In genomic region chr11:60946601-60947265, GRCh38 we compare ENCODE assay signal across 15 cellular contexts. TPM values are rescaled to one million over a fixed set of nuclear protein-coding genes. Genes with fewer than 3 reads are reported as not detected.
"Had no signal": no experiment of that assay in that cellular context is flagged by ENCODE, and none has a peak within 500 bp of the region (broad histone marks: within the 10 kb centered on the region; RNA-seq: fewer than 3 reads in every experiment).

No MANE protein-coding gene starts in this region.

- H3K9me3 ChIP-seq: gastrocnemius medialis, left lung, tibial artery, uterus had no signal

- H3K27me3 Mint-ChIP-seq: activated B cell treated with CpG ODN at 0.5 μM for 24 hours had no signal

- H3K4me3 Mint-ChIP-seq: activated B cell treated with CpG ODN at 0.5 μM for 24 hours; activated naive CD4-positive, alpha-beta T cell treated with anti-CD3 and anti-CD28 coated beads, Interleukin-2, amount 10 ng/mL, durations not matched to agents 7 days and 5 days; central memory CD8-positive, alpha-beta T cell; nephron progenitor cell; stimulated activated effector memory CD8-positive, alpha-beta T cell treated with anti-CD3 and anti-CD28 coated beads, Interleukin-12 subunit alpha, Interleukin-12 subunit beta, amount 100 ng/mL, for 72 hours had no signal

- H3K27me3 ChIP-seq: tibial artery, uterus had no signal

- ATAC-seq: gastrocnemius medialis; left lung; stimulated activated effector memory CD8-positive, alpha-beta T cell treated with anti-CD3 and anti-CD28 coated beads, Interleukin-12 subunit alpha, Interleukin-12 subunit beta, amount 100 ng/mL, for 72 hours had no signal

- H3K27ac ChIP-seq: gastrocnemius medialis, left lung, parathyroid adenoma, tibial artery, uterus had no signal

- H3K27ac Mint-ChIP-seq: activated naive CD4-positive, alpha-beta T cell treated with anti-CD3 and anti-CD28 coated beads, Interleukin-2, amount 10 ng/mL, durations not matched to agents 7 days and 5 days; activated T-helper 2 cell treated with anti-CD3 and anti-CD28 coated beads, Interferon-gamma antibody, Interleukin-2, Interleukin-4, amounts not matched to agents 10 μg/mL and 5 μg/mL and 100 μg/mL, durations not matched to agents 14 hours and 24 hours and 36 hours; nephron progenitor cell; stimulated activated effector memory CD8-positive, alpha-beta T cell treated with anti-CD3 and anti-CD28 coated beads, Interleukin-12 subunit alpha, Interleukin-12 subunit beta, amount 100 ng/mL, for 72 hours had no signal

- H3K36me3 ChIP-seq: gastrocnemius medialis, uterus had no signal

- H3K4me1 ChIP-seq: gastrocnemius medialis, parathyroid adenoma had no signal

- H3K9me3 Mint-ChIP-seq: activated B cell treated with CpG ODN at 0.5 μM for 24 hours; activated naive CD4-positive, alpha-beta T cell treated with anti-CD3 and anti-CD28 coated beads, Interleukin-2, amount 10 ng/mL, durations not matched to agents 7 days and 5 days; activated T-helper 2 cell treated with anti-CD3 and anti-CD28 coated beads, Interferon-gamma antibody, Interleukin-2, Interleukin-4, amounts not matched to agents 10 μg/mL and 5 μg/mL and 100 μg/mL, durations not matched to agents 14 hours and 24 hours and 36 hours; central memory CD8-positive, alpha-beta T cell; nephron progenitor cell; stimulated activated effector memory CD8-positive, alpha-beta T cell treated with anti-CD3 and anti-CD28 coated beads, Interleukin-12 subunit alpha, Interleukin-12 subunit beta, amount 100 ng/mL, for 72 hours had no signal

- H3K9ac ChIP-seq: parathyroid adenoma had no signal

- H2AFZ ChIP-seq: parathyroid adenoma had no signal

- H3K36me3 Mint-ChIP-seq: activated naive CD4-positive, alpha-beta T cell treated with anti-CD3 and anti-CD28 coated beads, Interleukin-2, amount 10 ng/mL, durations not matched to agents 7 days and 5 days had no signal

- H3K4me2 ChIP-seq: smooth muscle cell had no signal

- H3K4me3 ChIP-seq: gastrocnemius medialis, left lung, smooth muscle cell, tibial artery, uterus had no signal

- DNase-seq: activated B cell treated with CpG ODN at 0.5 μM for 24 hours; activated CD4-positive, alpha-beta T cell treated with anti-CD3 and anti-CD28 coated beads, Interleukin-2, amount 50 U/mL, for 1 hour; activated naive CD4-positive, alpha-beta T cell treated with anti-CD3 and anti-CD28 coated beads, Interleukin-2, amount 10 ng/mL, durations not matched to agents 7 days and 5 days; cortex of kidney; effector memory CD4-positive, alpha-beta T cell; gastrocnemius medialis; left lung; nephron progenitor cell; tibial artery; uterus had no signal

RNA-seq across cellular contexts. Expression of gene CD6, which starts 24.7 kb away (rescaled TPM):
- polyA plus RNA-seq: smooth muscle cell had no signal
